Comparison of ENCODE assay signal across 27 cellular contexts in genomic region chr1:224631471-224632105, GRCh38. TPM values are rescaled to one million over a fixed set of nuclear protein-coding genes. Genes with fewer than 3 reads are reported as not detected.
DNase-seq lines count a peak whose midpoint lies in the region; ATAC-seq, FAIRE-seq and TF ChIP-seq lines count a peak whose summit lies in the region.
"Had no signal": no experiment of that assay in that cellular context is flagged by ENCODE, and none has a peak within 500 bp of the region (broad histone marks: within the 10 kb centered on the region; RNA-seq: fewer than 3 reads in every experiment).

No MANE protein-coding gene starts in this region.

- no peak for FAIRE-seq in H54 (lab: Jason Lieb, UNC)

- H3K4me1 Mint-ChIP-seq in mesothelial cell of epicardium = peaks cover 45% of the 10 kb centered on the region
- H3K4me1 Mint-ChIP-seq: activated T-helper 17 cell treated with anti-CD3 and anti-CD28 coated beads, Interleukin-2, amount 50 U/mL, for 72 hours; stimulated activated naive B cell treated with anti-CD40 and anti-IgM and Interleukin-4, amounts not matched to agents 10 μg/mL and 1 μg/mL and 100 μg/mL, for 72 hours had no signal

- no peaks in the 10 kb centered on the region for H3K36me3 Mint-ChIP-seq in mesothelial cell of epicardium
- H3K36me3 Mint-ChIP-seq: activated naive CD8-positive, alpha-beta T cell treated with anti-CD3 and anti-CD28 coated beads, Interleukin-2, amount 10 ng/mL, durations not matched to agents 7 days and 5 days; CD8-positive, alpha-beta T cell; stimulated activated naive B cell treated with anti-CD40 and anti-IgM and Interleukin-4, amounts not matched to agents 10 μg/mL and 1 μg/mL and 100 μg/mL, for 72 hours had no signal

- no peak for TF ChIP-seq POLR2A in H54 (IDR thresholded peaks at IDR 0.05; ENCODE audit: low read depth, low read length)

- DNase-seq in NCI-H2171 treated with DMSO at 0.1 percent for 48 hours (lab: John Stamatoyannopoulos, UW) (peak; percentile 43), NCI-H2171 (lab: John Stamatoyannopoulos, UW) (no peak), cardiac fibroblast (ENCODE audit: low read depth in 2 of 2) (peak; percentile 42 to 88), mesothelial cell of epicardium (ENCODE audit: low spot score in 2 of 2, unreplicated experiment in 2 of 2) (no peak), NCI-H1930 (lab: John Stamatoyannopoulos, UW) (no peak), H54 (ENCODE audit: insufficient read length, low spot score) (no peak)
- DNase-seq: activated CD4-positive, alpha-beta T cell treated with anti-CD3 and anti-CD28 coated beads, Interleukin-2, amount 50 U/mL, for 1 hour; activated naive CD8-positive, alpha-beta T cell treated with anti-CD3 and anti-CD28 coated beads, Interleukin-2, amount 10 ng/mL, durations not matched to agents 7 days and 5 days; AML-193; CD8-positive, alpha-beta T cell; dermis blood vessel endothelial cell; heart left ventricle; NCI-H1092; NCI-H187 treated with DMSO at 0.1 percent for 48 hours; NCI-H510A; stimulated activated CD4-positive, alpha-beta T cell treated with anti-CD3 and anti-CD28 coated beads, Interleukin-2, amount 100 ng/mL, for 24 hours; stimulated activated naive B cell treated with anti-CD40 and anti-IgM and Interleukin-4, amounts not matched to agents 10 μg/mL and 1 μg/mL and 100 μg/mL, for 72 hours; testis had no signal

- no peaks in the 10 kb centered on the region for H3K9me3 Mint-ChIP-seq in mesothelial cell of epicardium
- H3K9me3 Mint-ChIP-seq: activated naive CD8-positive, alpha-beta T cell treated with anti-CD3 and anti-CD28 coated beads, Interleukin-2, amount 10 ng/mL, durations not matched to agents 7 days and 5 days; activated T-helper 17 cell treated with anti-CD3 and anti-CD28 coated beads, Interleukin-2, amount 50 U/mL, for 72 hours; CD8-positive, alpha-beta T cell; neural crest cell; stimulated activated naive B cell treated with anti-CD40 and anti-IgM and Interleukin-4, amounts not matched to agents 10 μg/mL and 1 μg/mL and 100 μg/mL, for 72 hours; T-helper 2 cell treated with Interferon-gamma antibody and Interleukin-4, amounts not matched to agents 5 μg/mL and 100 μg/mL, for 36 hours had no signal

- peaks cover 5% of the 10 kb centered on the region for H3K27me3 Mint-ChIP-seq in mesothelial cell of epicardium (ENCODE audit: low read depth)
- H3K27me3 Mint-ChIP-seq: activated T-helper 17 cell treated with anti-CD3 and anti-CD28 coated beads, Interleukin-2, amount 50 U/mL, for 72 hours had no signal

- no peak overlapping the region for H3K4me3 Mint-ChIP-seq in mesothelial cell of epicardium
- H3K4me3 Mint-ChIP-seq: activated naive CD8-positive, alpha-beta T cell treated with anti-CD3 and anti-CD28 coated beads, Interleukin-2, amount 10 ng/mL, durations not matched to agents 7 days and 5 days; activated T-helper 17 cell treated with anti-CD3 and anti-CD28 coated beads, Interleukin-2, amount 50 U/mL, for 72 hours; CD8-positive, alpha-beta T cell; neural crest cell; stimulated activated naive B cell treated with anti-CD40 and anti-IgM and Interleukin-4, amounts not matched to agents 10 μg/mL and 1 μg/mL and 100 μg/mL, for 72 hours; T-helper 2 cell treated with Interferon-gamma antibody and Interleukin-4, amounts not matched to agents 5 μg/mL and 100 μg/mL, for 36 hours had no signal

- H3K4me3 ChIP-seq in cardiac fibroblast (replicated peaks in 1 of 2; ENCODE audit: low read depth in 2 of 2, low read length in 2 of 2) = no peak overlapping the region
- H3K4me3 ChIP-seq: heart left ventricle, prostate gland, skin epidermis, testis had no signal

- peak overlapping the region; percentile 84 for H3K27ac Mint-ChIP-seq in mesothelial cell of epicardium
- H3K27ac Mint-ChIP-seq: activated naive CD8-positive, alpha-beta T cell treated with anti-CD3 and anti-CD28 coated beads, Interleukin-2, amount 10 ng/mL, durations not matched to agents 7 days and 5 days; activated T-helper 17 cell treated with anti-CD3 and anti-CD28 coated beads, Interleukin-2, amount 50 U/mL, for 72 hours; CD8-positive, alpha-beta T cell; stimulated activated naive B cell treated with anti-CD40 and anti-IgM and Interleukin-4, amounts not matched to agents 10 μg/mL and 1 μg/mL and 100 μg/mL, for 72 hours; T-helper 2 cell treated with Interferon-gamma antibody and Interleukin-4, amounts not matched to agents 5 μg/mL and 100 μg/mL, for 36 hours had no signal

- ATAC-seq in HG02678 (IDR thresholded peaks at IDR 0.05; ENCODE audit: unreplicated experiment) (no peak), HG02840 (IDR thresholded peaks at IDR 0.05; ENCODE audit: low FRiP score, unreplicated experiment) (no peak)
- ATAC-seq: activated T-helper 17 cell treated with anti-CD3 and anti-CD28 coated beads, Interleukin-2, amount 50 U/mL, for 72 hours; CD8-positive, alpha-beta T cell; left lobe of liver; Panc1; stimulated activated naive B cell treated with anti-CD40 and anti-IgM and Interleukin-4, amounts not matched to agents 10 μg/mL and 1 μg/mL and 100 μg/mL, for 72 hours had no signal

- TF ChIP-seq CTCF in cardiac fibroblast (IDR thresholded peaks at IDR 0.05; ENCODE audit: low read depth, low read length) (no peak), mesothelial cell of epicardium (IDR thresholded peaks at IDR 0.05; ENCODE audit: unreplicated experiment) (no peak)

RNA-seq across cellular contexts. Expression of gene CNIH3, which starts 15.5 kb away (rescaled TPM):
- 7.3 to 9.2 TPM (median 8.3 TPM) in 3 replicates for total RNA-seq in mesothelial cell of epicardium

Comparison
In these comparisons a context has a peak if more than half of its experiments do, and no peak if none do; other contexts are left out.
1. DNase-seq: peak in NCI-H2171 treated with DMSO at 0.1 percent for 48 hours (single experiment) and cardiac fibroblast (2 of 2); none in NCI-H2171 (single experiment), mesothelial cell of epicardium (0 of 2), NCI-H1930 (0 of 2) and H54 (single experiment).